18 cellular contexts compared by ENCODE assay signal in genomic region chr7:43878867-43879266, GRCh38. TPM values are rescaled to one million over a fixed set of nuclear protein-coding genes. Genes with fewer than 3 reads are reported as not detected.
DNase-seq lines count a peak whose midpoint lies in the region; ATAC-seq and TF ChIP-seq lines count a peak whose summit lies in the region.
"Had no signal": no experiment of that assay in that cellular context is flagged by ENCODE, and none has a peak within 500 bp of the region (broad histone marks: within the 10 kb centered on the region; RNA-seq: fewer than 3 reads in every experiment).

No MANE protein-coding gene starts in this region.

- no peak for ATAC-seq in activated naive CD4-positive, alpha-beta T cell treated with anti-CD3 and anti-CD28 coated beads, Interleukin-2, amount 50 U/mL, for 72 hours
- no peak for ATAC-seq in GM21576 (IDR thresholded peaks at IDR 0.05; ENCODE audit: unreplicated experiment)
- ATAC-seq: naive thymus-derived CD4-positive, alpha-beta T cell had no signal

- H3K9me3 ChIP-seq in endodermal cell (ENCODE audit: control insufficient read depth, low read length) (no peaks in the 10 kb centered on the region), vagina (no peaks in the 10 kb centered on the region)
- H3K9me3 ChIP-seq: sigmoid colon, suprapubic skin had no signal

- no peaks in the 10 kb centered on the region for H3K4me1 Mint-ChIP-seq in activated naive CD4-positive, alpha-beta T cell treated with anti-CD3 and anti-CD28 coated beads for 36 hours (ENCODE audit: low read depth)
- no peaks in the 10 kb centered on the region for H3K4me1 Mint-ChIP-seq in endodermal cell
- H3K4me1 Mint-ChIP-seq: activated naive CD4-positive, alpha-beta T cell treated with anti-CD3 and anti-CD28 coated beads, Interleukin-2, amount 10 ng/mL, durations not matched to agents 7 days and 5 days had no signal

- H3K27me3 ChIP-seq in endodermal cell (ENCODE audit: control insufficient read depth, insufficient read depth, low read length, poor library complexity, severe bottlenecking) (no peaks in the 10 kb centered on the region), vagina (no peaks in the 10 kb centered on the region)
- H3K27me3 ChIP-seq: sigmoid colon, suprapubic skin had no signal

- H3K9me3 Mint-ChIP-seq in activated naive CD4-positive, alpha-beta T cell treated with anti-CD3 and anti-CD28 coated beads, Interleukin-2, amount 50 U/mL, for 72 hours, result no peaks in the 10 kb centered on the region
- no peaks in the 10 kb centered on the region for H3K9me3 Mint-ChIP-seq in activated naive CD4-positive, alpha-beta T cell treated with anti-CD3 and anti-CD28 coated beads for 36 hours
- H3K9me3 Mint-ChIP-seq in endodermal cell, result no peaks in the 10 kb centered on the region
- H3K9me3 Mint-ChIP-seq: activated naive CD4-positive, alpha-beta T cell treated with anti-CD3 and anti-CD28 coated beads, Interleukin-2, amount 10 ng/mL, durations not matched to agents 7 days and 5 days; naive thymus-derived CD4-positive, alpha-beta T cell had no signal

- DNase-seq in activated naive CD4-positive, alpha-beta T cell treated with anti-CD3 and anti-CD28 coated beads, Interleukin-2, amount 50 U/mL, for 72 hours (ENCODE audit: low spot score in 2 of 2), result no peak
- DNase-seq in activated naive CD4-positive, alpha-beta T cell treated with anti-CD3 and anti-CD28 coated beads for 36 hours, result no peak
- no peak for DNase-seq in endodermal cell
- DNase-seq in lung microvascular endothelial cell (ENCODE audit: low read depth in 2 of 2), result peak; percentile 13 to 74
- DNase-seq in vagina (ENCODE audit: extremely low spot score in 2 of 2), result no peak
- no peak for DNase-seq in NK-92 (lab: John Stamatoyannopoulos, UW; ENCODE audit: unreplicated experiment)
- no peak for DNase-seq in SKM-1 treated with dmso at 0.1 percent for 144 hours (lab: John Stamatoyannopoulos, UW; ENCODE audit: unreplicated experiment)
- DNase-seq: activated CD8-positive, alpha-beta memory T cell treated with anti-CD3 and anti-CD28 coated beads for 24 hours; activated naive CD4-positive, alpha-beta T cell treated with anti-CD3 and anti-CD28 coated beads, Interleukin-2, amount 10 ng/mL, durations not matched to agents 7 days and 5 days; COR-L47; islet precursor cell; naive thymus-derived CD4-positive, alpha-beta T cell; NCI-H187; NK-92 treated with Interleukin-12 subunit alpha and Interleukin-12 subunit beta, amount 100 ng/mL, for 24 hours; sigmoid colon had no signal

- WGBS in endodermal cell (ENCODE audit: insufficient coverage in 1 of 2, insufficient read length in 1 of 2), 2 experiments, result 90 to 93% methylated on average over 5 of the region's 5 CpGs

- H3K27me3 Mint-ChIP-seq in activated naive CD4-positive, alpha-beta T cell treated with anti-CD3 and anti-CD28 coated beads for 36 hours (ENCODE audit: low read depth), result no peaks in the 10 kb centered on the region
- no peaks in the 10 kb centered on the region for H3K27me3 Mint-ChIP-seq in endodermal cell (ENCODE audit: insufficient read depth)
- H3K27me3 Mint-ChIP-seq: activated naive CD4-positive, alpha-beta T cell treated with anti-CD3 and anti-CD28 coated beads, Interleukin-2, amount 10 ng/mL, durations not matched to agents 7 days and 5 days; naive thymus-derived CD4-positive, alpha-beta T cell had no signal

- no peak overlapping the region for H3K9ac ChIP-seq in endodermal cell (ENCODE audit: extremely low read depth, low read length, poor library complexity, severe bottlenecking)
- H3K9ac ChIP-seq: KMS-11 had no signal

- CTCF ChIA-PET in activated naive CD4-positive, alpha-beta T cell treated with anti-CD3 and anti-CD28 coated beads for 36 hours (lab: Charles Lee), result interaction anchor here (1.2 kb wide), 1 partner anchor 15 kb away, joined by 4 read pairs; no protein-coding TSS in a partner anchor

- H3K4me1 ChIP-seq in endodermal cell (ENCODE audit: control insufficient read depth, insufficient read depth, low read length) (no peaks in the 10 kb centered on the region), vagina (peaks cover 6% of the 10 kb centered on the region)

- peaks cover 4 to 11% of the 10 kb centered on the region in 2 donors for H3K36me3 Mint-ChIP-seq in activated naive CD4-positive, alpha-beta T cell treated with anti-CD3 and anti-CD28 coated beads, Interleukin-2, amount 50 U/mL, for 72 hours
- peaks cover 50% of the 10 kb centered on the region for H3K36me3 Mint-ChIP-seq in activated naive CD4-positive, alpha-beta T cell treated with anti-CD3 and anti-CD28 coated beads for 36 hours (ENCODE audit: low read depth)
- peaks cover 64% of the 10 kb centered on the region for H3K36me3 Mint-ChIP-seq in endodermal cell (ENCODE audit: low read depth)

- no peak overlapping the region for H3K27ac ChIP-seq in endodermal cell (ENCODE audit: low read depth, low read length)
- peak overlapping the region; percentile 13 for H3K27ac ChIP-seq in vagina
- H3K27ac ChIP-seq: KMS-11, suprapubic skin had no signal

- no peak overlapping the region for H3K4me3 Mint-ChIP-seq in activated naive CD4-positive, alpha-beta T cell treated with anti-CD3 and anti-CD28 coated beads for 36 hours
- no peak overlapping the region for H3K4me3 Mint-ChIP-seq in endodermal cell
- H3K4me3 Mint-ChIP-seq: activated naive CD4-positive, alpha-beta T cell treated with anti-CD3 and anti-CD28 coated beads, Interleukin-2, amount 10 ng/mL, durations not matched to agents 7 days and 5 days; naive thymus-derived CD4-positive, alpha-beta T cell had no signal

- H3K4me3 ChIP-seq in endodermal cell (ENCODE audit: low read length) (no peak overlapping the region), vagina (no peak overlapping the region)
- H3K4me3 ChIP-seq: sigmoid colon, suprapubic skin had no signal

- no peak for TF ChIP-seq POLR2A in vagina (IDR thresholded peaks at IDR 0.05)

- peak overlapping the region; percentile 29 to 72 for H3K27ac Mint-ChIP-seq in activated naive CD4-positive, alpha-beta T cell treated with anti-CD3 and anti-CD28 coated beads, Interleukin-2, amount 50 U/mL, for 72 hours
- H3K27ac Mint-ChIP-seq in activated naive CD4-positive, alpha-beta T cell treated with anti-CD3 and anti-CD28 coated beads for 36 hours, result no peak overlapping the region
- peak overlapping the region; percentile 12 for H3K27ac Mint-ChIP-seq in endodermal cell

- H3K36me3 ChIP-seq in endodermal cell (ENCODE audit: control insufficient read depth, insufficient read depth, low read length) (peaks cover 55% of the 10 kb centered on the region), vagina (peaks cover 0 to 56% of the 10 kb centered on the region in 2 donors)

- TF ChIP-seq CTCF in endodermal cell (conservative IDR thresholded peaks at IDR 0.05) (no peak), vagina (IDR thresholded peaks at IDR 0.05) (no peak)

- intact Hi-C loops in activated naive CD4-positive, alpha-beta T cell treated with anti-CD3 and anti-CD28 coated beads for 36 hours (cut with micrococcal nuclease), result no loop called here
- intact Hi-C loops in vagina (cut with DNase I), result no loop called here

RNA-seq across cellular contexts. Expression of gene MRPS24, which starts 9.6 kb away (rescaled TPM):
- total RNA-seq in activated naive CD4-positive, alpha-beta T cell treated with anti-CD3 and anti-CD28 coated beads, Interleukin-2, amount 50 U/mL, for 72 hours, result 100 to 1,000 TPM; 112 to 118 TPM
- total RNA-seq in activated naive CD4-positive, alpha-beta T cell treated with anti-CD3 and anti-CD28 coated beads for 36 hours, result 100 to 1,000 TPM; 153 TPM
- total RNA-seq in endodermal cell (10 to 100 TPM; 86.5 to 91.0 TPM), lung microvascular endothelial cell (49.6 and 61.7 TPM in 2 replicates), vagina (68.8 TPM)
- 91.3 TPM for polyA plus RNA-seq in endodermal cell (2013, experiment 1 of 2)
- 73.2 TPM for polyA plus RNA-seq in endodermal cell (2013, experiment 2 of 2)

RNA-seq across cellular contexts. Expression of gene URGCP, which starts 27.5 kb away (rescaled TPM):
- total RNA-seq in activated naive CD4-positive, alpha-beta T cell treated with anti-CD3 and anti-CD28 coated beads, Interleukin-2, amount 50 U/mL, for 72 hours, result 10 to 100 TPM; 16.4 to 26.3 TPM
- 10 to 100 TPM; 21.5 to 23.9 TPM for total RNA-seq in activated naive CD4-positive, alpha-beta T cell treated with anti-CD3 and anti-CD28 coated beads for 36 hours
- total RNA-seq in endodermal cell (10 to 100 TPM; 23.2 to 23.8 TPM), lung microvascular endothelial cell (14.6 and 20.0 TPM in 2 replicates), vagina (21.1 TPM)
- 9.8 TPM for polyA plus RNA-seq in endodermal cell (2013, experiment 1 of 2)
- 8.4 TPM for polyA plus RNA-seq in endodermal cell (2013, experiment 2 of 2)

RNA-seq across cellular contexts. Expression of gene UBE2D4, which starts 47.4 kb away (rescaled TPM):
- 1 to 10 TPM; 3.3 to 7.5 TPM for total RNA-seq in activated naive CD4-positive, alpha-beta T cell treated with anti-CD3 and anti-CD28 coated beads, Interleukin-2, amount 50 U/mL, for 72 hours
- 10 to 100 TPM; 11.4 to 12.8 TPM for total RNA-seq in activated naive CD4-positive, alpha-beta T cell treated with anti-CD3 and anti-CD28 coated beads for 36 hours
- total RNA-seq in endodermal cell, result 10 to 100 TPM in 1 of 2 donors, 1 to 10 TPM in 1; 10.0 to 10.7 TPM
- 12.6 TPM for polyA plus RNA-seq in endodermal cell (2013, experiment 1 of 2)
- polyA plus RNA-seq in endodermal cell (2013, experiment 2 of 2), result 11.0 TPM
- 4.8 and 8.3 TPM in 2 replicates for total RNA-seq in lung microvascular endothelial cell
- 25.5 TPM for total RNA-seq in vagina

Comparison
In these comparisons a context has a peak if more than half of its experiments do, and no peak if none do; other contexts are left out.
1. DNase-seq: peak in lung microvascular endothelial cell (2 of 2); none in activated naive CD4-positive, alpha-beta T cell treated with anti-CD3 and anti-CD28 coated beads, Interleukin-2, amount 50 U/mL, for 72 hours (0 of 2), activated naive CD4-positive, alpha-beta T cell treated with anti-CD3 and anti-CD28 coated beads for 36 hours (single experiment), endodermal cell (single experiment), vagina (0 of 2), NK-92 (single experiment) and SKM-1 treated with dmso at 0.1 percent for 144 hours (single experiment).